Comparison of ENCODE assay signal across 12 cellular contexts in the genomic region with DNA sequence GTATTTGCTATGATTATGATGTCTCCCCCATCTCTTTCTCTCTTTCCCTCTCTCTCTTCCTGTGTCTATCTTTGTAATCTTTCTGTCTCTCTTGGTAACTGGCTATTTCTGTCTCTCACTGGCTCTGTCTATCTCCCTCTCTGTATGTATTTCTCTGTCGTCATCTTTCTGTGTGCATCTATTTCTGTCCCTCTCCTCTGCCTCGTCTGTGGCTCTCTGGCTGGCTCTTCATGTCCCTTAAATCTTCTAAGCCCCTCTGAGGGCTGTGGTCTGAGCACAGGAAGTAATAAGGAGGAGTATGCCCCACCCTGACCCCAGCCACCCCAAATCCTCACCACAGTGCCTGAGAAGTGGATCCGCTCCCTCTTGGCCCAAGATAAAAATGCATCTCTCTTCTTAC.
DNase-seq lines count a peak whose midpoint lies in the region; ATAC-seq and TF ChIP-seq lines count a peak whose summit lies in the region.
"Had no signal": no experiment of that assay in that cellular context is flagged by ENCODE, and none has a peak within 500 bp of the region (broad histone marks: within the 10 kb centered on the region; RNA-seq: fewer than 3 reads in every experiment).

No MANE protein-coding gene starts in this region.

- peaks cover 19% of the 10 kb centered on the region for H3K4me1 ChIP-seq in endodermal cell (ENCODE audit: control insufficient read depth, insufficient read depth, low read length)

- H3K4me1 Mint-ChIP-seq in endodermal cell (peaks cover 36% of the 10 kb centered on the region), osteocyte (ENCODE audit: unreplicated experiment) (peaks cover 16% of the 10 kb centered on the region)

- TF ChIP-seq CTCF in GM13976 (IDR thresholded peaks at IDR 0.05; ENCODE audit: borderline replicate concordance, control extremely low read depth, extremely low read depth, insufficient read depth, missing control alignments): no peak
- no peak for TF ChIP-seq CTCF in endodermal cell (conservative IDR thresholded peaks at IDR 0.05)
- no peak for TF ChIP-seq CTCF in osteocyte (IDR thresholded peaks at IDR 0.05)

- peak; percentile 62 for ATAC-seq in HG03432 (IDR thresholded peaks at IDR 0.05; ENCODE audit: unreplicated experiment)

- H3K9me3 Mint-ChIP-seq in endodermal cell (no peaks in the 10 kb centered on the region), osteocyte (ENCODE audit: unreplicated experiment) (no peaks in the 10 kb centered on the region)

- no peaks in the 10 kb centered on the region for H3K27me3 Mint-ChIP-seq in endodermal cell (ENCODE audit: insufficient read depth)
- H3K27me3 Mint-ChIP-seq in osteocyte (ENCODE audit: unreplicated experiment): no peaks in the 10 kb centered on the region

- no peak overlapping the region for H3K9ac ChIP-seq in endodermal cell (ENCODE audit: extremely low read depth, low read length, poor library complexity, severe bottlenecking)

- in situ Hi-C loops in GM13976 (cut with MboI; ENCODE audit: low sequenced_read_pairs, unreplicated experiment): no loop called here

- H3K9me3 ChIP-seq in endodermal cell (ENCODE audit: control insufficient read depth, low read length): no peaks in the 10 kb centered on the region

- H3K4me3 Mint-ChIP-seq in endodermal cell: no peak overlapping the region
- H3K4me3 Mint-ChIP-seq in osteocyte (ENCODE audit: unreplicated experiment): no peak overlapping the region

- H3K27me3 ChIP-seq in endodermal cell (ENCODE audit: control insufficient read depth, insufficient read depth, low read length, poor library complexity, severe bottlenecking): no peaks in the 10 kb centered on the region

- H3K36me3 Mint-ChIP-seq in endodermal cell (ENCODE audit: low read depth) (no peaks in the 10 kb centered on the region), osteocyte (ENCODE audit: unreplicated experiment) (no peaks in the 10 kb centered on the region)

- 89% methylated on average over 3 of the region's 3 CpGs; no CpG with 5 or more reads in 1 of the 2 experiments for WGBS in endodermal cell (ENCODE audit: insufficient coverage in 1 of 2, insufficient read length in 1 of 2), 2 experiments

- no peak overlapping the region for H3K4me3 ChIP-seq in endodermal cell (ENCODE audit: low read length)

- DNase-seq in GM13976 (ENCODE audit: low spot score): peak; percentile 38
- DNase-seq in endodermal cell: no peak
- no peak for DNase-seq in osteocyte (ENCODE audit: extremely low spot score, unreplicated experiment)
- DNase-seq in stimulated activated naive CD4-positive, alpha-beta T cell treated with Interleukin-2 at 50 U/mL for 16 hours (lab: John Stamatoyannopoulos, UW): no peak
- DNase-seq in germinal center (ENCODE audit: low spot score): no peak
- DNase-seq in SW480 (ENCODE audit: low spot score): no peak
- DNase-seq in NCI-H1092 treated with DMSO at 0.1 percent for 48 hours (lab: John Stamatoyannopoulos, UW): no peak
- DNase-seq: activated effector memory CD4-positive, alpha-beta T cell treated with Interleukin-2 at 50 U/mL for 16 hours; DMS79 treated with DMSO at 0.1 percent for 48 hours; NCI-H2107; SW 1271 had no signal

- H3K27ac ChIP-seq in endodermal cell (ENCODE audit: low read depth, low read length): peak overlapping the region; percentile 3

- no peaks in the 10 kb centered on the region for H3K36me3 ChIP-seq in endodermal cell (ENCODE audit: control insufficient read depth, insufficient read depth, low read length)

- H3K27ac Mint-ChIP-seq in endodermal cell (no peak overlapping the region), osteocyte (ENCODE audit: unreplicated experiment) (peak overlapping the region; percentile 42)
